24 cellular contexts compared by ENCODE assay signal in the genomic region with DNA sequence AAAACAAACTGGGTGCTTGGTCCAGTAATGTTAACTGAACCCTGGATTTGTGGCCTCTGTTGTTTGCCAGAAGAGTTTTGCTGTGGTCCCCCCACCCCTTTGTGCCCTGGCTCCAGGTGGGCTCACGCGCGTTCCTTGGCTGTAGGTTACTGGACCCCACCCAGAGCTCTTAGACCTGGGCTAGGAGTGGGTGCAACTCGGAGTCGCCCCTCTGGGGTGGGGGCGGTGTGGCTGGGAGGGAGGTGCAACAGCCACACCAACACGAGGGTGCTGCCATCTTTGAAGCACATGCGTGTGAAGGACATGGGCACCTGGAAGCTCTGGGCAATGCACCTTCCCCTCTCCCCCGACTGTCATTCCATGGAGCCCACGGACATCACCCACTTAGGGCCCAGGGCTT.
DNase-seq lines count a peak whose midpoint lies in the region; ATAC-seq, FAIRE-seq and TF ChIP-seq lines count a peak whose summit lies in the region.
"Had no signal": no experiment of that assay in that cellular context is flagged by ENCODE, and none has a peak within 500 bp of the region (broad histone marks: within the 10 kb centered on the region; RNA-seq: fewer than 3 reads in every experiment).

No MANE protein-coding gene starts in this region.

- ATAC-seq in heart right ventricle, result no peak
- ATAC-seq in right cardiac atrium, result no peak
- ATAC-seq in sciatic nerve, result no peak
- ATAC-seq: upper lobe of right lung had no signal

- H3K27ac ChIP-seq in heart right ventricle (peak overlapping the region in 8 of 10 donors; percentile 10 to 82 (median 60)), right cardiac atrium (ENCODE audit: low read length) (no peak overlapping the region), right atrium auricular region (peak overlapping the region in 1 of 2 donors; percentile 7), sigmoid colon (no peak overlapping the region)
- H3K27ac ChIP-seq: adrenal gland, GM23248, upper lobe of right lung had no signal

- H3K4me3 ChIP-seq in heart right ventricle (no peak overlapping the region), right cardiac atrium (ENCODE audit: low read length) (no peak overlapping the region), right atrium auricular region (no peak overlapping the region), sigmoid colon (no peak overlapping the region)
- H3K4me3 ChIP-seq: adrenal gland, GM23248, upper lobe of right lung had no signal

- TF ChIP-seq POLR2A in sigmoid colon (IDR thresholded peaks at IDR 0.05), result no peak

- TF ChIP-seq CTCF in heart right ventricle (IDR thresholded peaks at IDR 0.05), result no peak
- no peak for TF ChIP-seq CTCF in right atrium auricular region (IDR thresholded peaks at IDR 0.05)
- no peak for TF ChIP-seq CTCF in sigmoid colon (IDR thresholded peaks at IDR 0.05)

- no peak for FAIRE-seq in RCC 7860 (lab: Jason Lieb, UNC)
- FAIRE-seq: endometrium had no signal

- 93 to 94% methylated on average over 10 of the region's 10 CpGs for WGBS in heart right ventricle, 2 donors
- WGBS in right cardiac atrium, result 93% methylated on average over 10 of the region's 10 CpGs
- WGBS in sigmoid colon, 2 donors, result 94% methylated on average over 10 of the region's 10 CpGs

- H3K9me3 ChIP-seq in heart right ventricle, result peaks cover 0 to 6% (median 0%) of the 10 kb centered on the region in 11 donors
- no peaks in the 10 kb centered on the region for H3K9me3 ChIP-seq in right cardiac atrium (ENCODE audit: control insufficient read depth, low read length)
- H3K9me3 ChIP-seq in right atrium auricular region, result no peaks in the 10 kb centered on the region
- no peaks in the 10 kb centered on the region for H3K9me3 ChIP-seq in sigmoid colon
- H3K9me3 ChIP-seq: adrenal gland, upper lobe of right lung had no signal

- H3K4me1 ChIP-seq in heart right ventricle, result peaks cover 10 to 30% (median 16%) of the 10 kb centered on the region in 9 donors
- no peaks in the 10 kb centered on the region for H3K4me1 ChIP-seq in right cardiac atrium (ENCODE audit: control insufficient read depth, insufficient read depth, low read length)
- H3K4me1 ChIP-seq in right atrium auricular region, result peaks cover 0 to 17% of the 10 kb centered on the region in 2 donors
- H3K4me1 ChIP-seq in sigmoid colon, result peaks cover 0 to 19% (median 17%) of the 10 kb centered on the region in 4 donors
- H3K4me1 ChIP-seq: adrenal gland had no signal

- DNase-seq in heart right ventricle (no peak), right cardiac atrium (no peak), right atrium auricular region (ENCODE audit: low spot score) (peak; percentile 40), sciatic nerve (ENCODE audit: low spot score) (peak; percentile 53), sigmoid colon (no peak), RCC 7860 (ENCODE audit: low spot score) (no peak), MV-4-11 (lab: John Stamatoyannopoulos, UW) (no peak)
- DNase-seq: activated CD4-positive, alpha-beta T cell treated with anti-CD3 and anti-CD28 coated beads, Interleukin-2, amount 50 U/mL, for 48 hours; activated CD4-positive, CD25-positive, alpha-beta regulatory T cell; C1 segment of cervical spinal cord; cortex of kidney; DND-41; GM23248; mesenchymal stem cell; NCI-H2081; NCI-H446; occipital lobe; OCI-M1; SHP77 treated with DMSO at 0.1 percent for 48 hours; stimulated activated CD4-positive, alpha-beta T cell treated with anti-CD3 and anti-CD28 coated beads, Interleukin-4, amount 100 ng/mL, for 4 hours; SW 1271 had no signal

- H3K36me3 ChIP-seq in heart right ventricle (peaks cover 0 to 76% (median 26%) of the 10 kb centered on the region in 9 donors), right atrium auricular region (peaks cover 36% of the 10 kb centered on the region), sigmoid colon (peaks cover 3 to 52% (median 14%) of the 10 kb centered on the region in 4 donors)

- H3K27me3 ChIP-seq in heart right ventricle (no peaks in the 10 kb centered on the region), right cardiac atrium (ENCODE audit: control insufficient read depth, insufficient read depth) (no peaks in the 10 kb centered on the region), right atrium auricular region (no peaks in the 10 kb centered on the region), sigmoid colon (no peaks in the 10 kb centered on the region)
- H3K27me3 ChIP-seq: adrenal gland, upper lobe of right lung had no signal

- no peak for TF ChIP-seq EP300 in sigmoid colon (IDR thresholded peaks at IDR 0.05)

- intact Hi-C loops in heart right ventricle (cut with DNase I), result no loop called here
- intact Hi-C loops in right cardiac atrium (cut with DNase I), result no loop called here
- intact Hi-C loops in sciatic nerve (cut with DNase I), result no loop called here
- intact Hi-C loops in sigmoid colon (cut with DNase I), result no loop called here

Comparison
In these comparisons a context has a peak if more than half of its experiments do, and no peak if none do; other contexts are left out.
1. DNase-seq: peak in right atrium auricular region (single experiment) and sciatic nerve (single experiment); none in heart right ventricle (0 of 2), right cardiac atrium (0 of 3), sigmoid colon (single experiment), RCC 7860 (single experiment) and MV-4-11 (single experiment).
2. H3K27ac ChIP-seq: peak in heart right ventricle (8 of 10); none in right cardiac atrium (single experiment) and sigmoid colon (0 of 4).